Comparison of ENCODE assay signal across 28 cellular contexts in the genomic region with DNA sequence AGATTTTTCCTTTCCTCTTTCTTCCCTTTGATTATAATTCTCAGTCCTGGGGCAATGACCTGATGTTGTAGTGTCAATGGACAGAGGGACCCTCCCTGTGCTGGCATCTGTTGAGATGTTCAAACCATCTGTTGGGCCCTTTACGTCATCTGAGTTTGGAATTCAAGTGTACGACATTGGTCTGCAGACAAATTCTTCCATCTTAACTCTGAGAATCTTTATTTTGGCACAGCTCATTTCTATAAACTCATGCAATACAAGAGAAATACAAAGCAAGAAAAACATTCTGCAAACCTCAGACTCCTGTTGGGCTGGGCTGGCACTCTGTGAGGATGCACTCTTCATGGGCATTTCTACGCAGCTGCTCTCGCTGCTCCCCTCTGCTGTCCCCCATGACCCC.
"Had no signal": no experiment of that assay in that cellular context is flagged by ENCODE, and none has a peak within 500 bp of the region (broad histone marks: within the 10 kb centered on the region; RNA-seq: fewer than 3 reads in every experiment).

No MANE protein-coding gene starts in this region.

- H3K9me3 ChIP-seq: adrenal gland, SJCRH30 had no signal

- H3K27ac Mint-ChIP-seq: activated CD4-positive, alpha-beta T cell treated with anti-CD3 and anti-CD28 coated beads, Interleukin-2, amount 10 ng/mL, durations not matched to agents 7 days and 5 days; activated CD8-positive, alpha-beta T cell treated with anti-CD3 and anti-CD28 coated beads, Interleukin-2, amount 10 ng/mL, durations not matched to agents 7 days and 5 days; activated naive CD4-positive, alpha-beta T cell treated with anti-CD3 and anti-CD28 coated beads, Interleukin-2, amount 50 U/mL, for 24 hours; activated naive CD8-positive, alpha-beta T cell treated with anti-CD3 and anti-CD28 coated beads, Interleukin-2, amount 10 ng/mL, durations not matched to agents 7 days and 5 days; activated T-cell treated with anti-CD3 and anti-CD28 coated beads, Interleukin-2, amount 50 U/mL, for 24 hours; activated T-helper 2 cell treated with anti-CD3 and anti-CD28 coated beads, Interferon-gamma antibody, Interleukin-2, Interleukin-4, amounts not matched to agents 10 μg/mL and 5 μg/mL and 100 μg/mL, durations not matched to agents 14 hours and 24 hours and 36 hours; brain had no signal

- H3K27ac ChIP-seq: adrenal gland, SJCRH30, SK-N-MC, WERI-Rb-1 had no signal

- H3K4me3 ChIP-seq: adrenal gland, SJCRH30, SK-N-MC had no signal

- H3K36me3 Mint-ChIP-seq: activated naive CD8-positive, alpha-beta T cell treated with anti-CD3 and anti-CD28 coated beads, Interleukin-2, amount 10 ng/mL, durations not matched to agents 7 days and 5 days; brain had no signal

- H3K4me1 ChIP-seq: adrenal gland, SJCRH30 had no signal

- H3K4me3 Mint-ChIP-seq: activated CD4-positive, alpha-beta T cell treated with anti-CD3 and anti-CD28 coated beads, Interleukin-2, amount 10 ng/mL, durations not matched to agents 7 days and 5 days; activated CD8-positive, alpha-beta T cell treated with anti-CD3 and anti-CD28 coated beads, Interleukin-2, amount 10 ng/mL, durations not matched to agents 7 days and 5 days; activated naive CD4-positive, alpha-beta T cell treated with anti-CD3 and anti-CD28 coated beads, Interleukin-2, amount 50 U/mL, for 24 hours; activated naive CD8-positive, alpha-beta T cell treated with anti-CD3 and anti-CD28 coated beads, Interleukin-2, amount 10 ng/mL, durations not matched to agents 7 days and 5 days; activated T-cell treated with anti-CD3 and anti-CD28 coated beads, Interleukin-2, amount 50 U/mL, for 24 hours; brain had no signal

- H3K36me3 ChIP-seq: adrenal gland, SJCRH30, WERI-Rb-1 had no signal

- DNase-seq: activated CD4-positive, alpha-beta T cell treated with anti-CD3 and anti-CD28 coated beads, Interleukin-2, amount 10 ng/mL, durations not matched to agents 7 days and 5 days; activated CD4-positive, alpha-beta T cell treated with anti-CD3 and anti-CD28 coated beads, Interleukin-2, amount 50 U/mL, for 48 hours; activated CD4-positive, CD25-positive, alpha-beta regulatory T cell; activated CD8-positive, alpha-beta T cell treated with anti-CD3 and anti-CD28 coated beads, Interleukin-2, amount 10 ng/mL, durations not matched to agents 7 days and 5 days; activated gamma-delta T cell; activated naive CD4-positive, alpha-beta T cell treated with Interleukin-2 at 50 U/mL for 16 hours; activated naive CD8-positive, alpha-beta T cell treated with anti-CD3 and anti-CD28 coated beads, Interleukin-2, amount 10 ng/mL, durations not matched to agents 7 days and 5 days; activated T-cell treated with anti-CD3 and anti-CD28 coated beads, Interleukin-2, amount 50 U/mL, for 24 hours; adrenal gland; caudate nucleus; Kasumi-1; KG1; MM.1S; MV-4-11; NCI-H1092; NCI-H1436 treated with DMSO at 0.1 percent for 48 hours; NCI-H1694 treated with DMSO at 0.1 percent for 48 hours; NCI-H2029; NCI-H345; NCI-H524 treated with DMSO at 0.1 percent for 48 hours; SHP77; SJCRH30; T1000; WERI-Rb-1 had no signal

- H3K27me3 ChIP-seq: adrenal gland, SJCRH30 had no signal

- H3K4me1 Mint-ChIP-seq: activated CD4-positive, alpha-beta T cell treated with anti-CD3 and anti-CD28 coated beads, Interleukin-2, amount 10 ng/mL, durations not matched to agents 7 days and 5 days; activated naive CD4-positive, alpha-beta T cell treated with anti-CD3 and anti-CD28 coated beads, Interleukin-2, amount 50 U/mL, for 24 hours; activated naive CD8-positive, alpha-beta T cell treated with anti-CD3 and anti-CD28 coated beads, Interleukin-2, amount 10 ng/mL, durations not matched to agents 7 days and 5 days; brain had no signal
